Comparison of ENCODE assay signal across 25 cellular contexts in the genomic region with DNA sequence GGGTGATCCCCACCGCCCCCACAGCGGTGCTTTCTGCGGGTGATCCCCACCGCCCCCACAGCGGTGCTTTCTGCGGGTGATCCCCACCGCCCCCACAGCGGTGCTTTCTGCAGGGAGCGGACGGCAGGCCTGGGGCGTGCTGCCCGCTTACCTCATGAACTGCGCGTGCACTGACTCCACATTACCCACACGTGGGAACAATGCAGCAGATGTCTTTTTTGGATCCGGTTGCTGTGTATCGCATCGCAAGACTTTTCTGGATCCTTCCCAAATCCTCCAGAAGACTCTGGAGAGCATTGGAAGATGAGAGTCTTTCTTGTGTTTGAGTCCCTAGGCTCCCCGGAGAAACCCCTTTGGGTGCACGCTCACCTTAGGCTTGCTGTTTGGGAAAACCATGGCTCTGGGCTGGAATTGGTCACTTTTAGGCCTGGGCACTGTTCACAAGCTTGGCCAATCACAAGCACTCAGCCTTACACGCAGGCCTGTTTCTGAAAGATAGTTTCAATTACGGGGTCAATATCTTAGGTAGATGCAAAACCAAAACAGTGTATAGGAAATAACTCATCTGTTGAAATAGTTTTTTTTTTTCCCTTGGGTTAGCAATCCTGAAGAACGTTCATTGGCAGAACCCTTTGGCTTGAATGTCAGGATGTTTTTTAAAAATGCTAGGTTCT.
A peak's percentile ranks its signal among the peaks of the same experiment; 100 is the strongest.
DNase-seq lines count a peak whose midpoint lies in the region; ATAC-seq lines count a peak whose summit lies in the region.
"Had no signal": no experiment of that assay in that cellular context is flagged by ENCODE, and none has a peak within 500 bp of the region (broad histone marks: within the 10 kb centered on the region; RNA-seq: fewer than 3 reads in every experiment).

No MANE protein-coding gene starts in this region.

- H3K4me1 Mint-ChIP-seq in activated naive CD4-positive, alpha-beta T cell treated with anti-CD3 and anti-CD28 coated beads, Interleukin-2, amount 10 ng/mL, durations not matched to agents 7 days and 5 days: peaks cover 46% of the 10 kb centered on the region
- H3K4me1 Mint-ChIP-seq in activated T-helper 1 cell treated with anti-CD3 and anti-CD28 coated beads, Interleukin-12 subunit alpha, Interleukin-12 subunit beta, Interleukin-2, Interleukin-4 antibody, amounts not matched to agents 30 ng/mL and 10 ng/mL and 1 ng/mL, durations not matched to agents 14 hours and 24 hours and 36 hours (ENCODE audit: low read depth): peaks cover 48% of the 10 kb centered on the region
- H3K4me1 Mint-ChIP-seq in naive thymus-derived CD8-positive, alpha-beta T cell: peaks cover 25 to 61% (median 51%) of the 10 kb centered on the region in 4 donors

- POLR2A ChIA-PET in naive thymus-derived CD8-positive, alpha-beta T cell (lab: Charles Lee): interaction anchor here (0.8 kb wide), 1 partner anchor 14 kb away, joined by 3 read pairs; no protein-coding TSS in a partner anchor

- intact Hi-C loops in activated T-helper 1 cell treated with anti-CD3 and anti-CD28 coated beads, Interleukin-12 subunit alpha, Interleukin-12 subunit beta, Interleukin-2, Interleukin-4 antibody, amounts not matched to agents 30 ng/mL and 10 ng/mL and 1 ng/mL, durations not matched to agents 14 hours and 24 hours and 36 hours (cut with micrococcal nuclease): loop anchor here (2.0 kb wide), 1 partner anchor 14 kb away; no protein-coding TSS in a partner anchor

- no peaks in the 10 kb centered on the region for H3K27me3 Mint-ChIP-seq in activated naive CD4-positive, alpha-beta T cell treated with anti-CD3 and anti-CD28 coated beads, Interleukin-2, amount 10 ng/mL, durations not matched to agents 7 days and 5 days
- no peaks in the 10 kb centered on the region for H3K27me3 Mint-ChIP-seq in activated T-helper 1 cell treated with anti-CD3 and anti-CD28 coated beads, Interleukin-12 subunit alpha, Interleukin-12 subunit beta, Interleukin-2, Interleukin-4 antibody, amounts not matched to agents 30 ng/mL and 10 ng/mL and 1 ng/mL, durations not matched to agents 14 hours and 24 hours and 36 hours (ENCODE audit: insufficient read depth)
- no peaks in the 10 kb centered on the region for H3K27me3 Mint-ChIP-seq in naive thymus-derived CD8-positive, alpha-beta T cell
- H3K27me3 Mint-ChIP-seq: B cell; CD4-positive, alpha-beta memory T cell had no signal

- peak overlapping the region; percentile 16 for H3K27ac ChIP-seq in substantia nigra (ENCODE audit: low read depth, low read length, poor library complexity, severe bottlenecking)
- H3K27ac ChIP-seq: cardiac muscle cell, ovary, tibial nerve had no signal

- H3K4me3 Mint-ChIP-seq in activated naive CD4-positive, alpha-beta T cell treated with anti-CD3 and anti-CD28 coated beads, Interleukin-2, amount 10 ng/mL, durations not matched to agents 7 days and 5 days: no peak overlapping the region
- H3K4me3 Mint-ChIP-seq in activated T-helper 1 cell treated with anti-CD3 and anti-CD28 coated beads, Interleukin-12 subunit alpha, Interleukin-12 subunit beta, Interleukin-2, Interleukin-4 antibody, amounts not matched to agents 30 ng/mL and 10 ng/mL and 1 ng/mL, durations not matched to agents 14 hours and 24 hours and 36 hours: no peak overlapping the region
- H3K4me3 Mint-ChIP-seq in naive thymus-derived CD8-positive, alpha-beta T cell: peak overlapping the region in 1 of 10 donors; percentile 45
- H3K4me3 Mint-ChIP-seq: B cell had no signal

- ATAC-seq in naive thymus-derived CD8-positive, alpha-beta T cell: no peak
- ATAC-seq: left cardiac atrium, mucosa of descending colon had no signal

- no peak overlapping the region for H3K27ac Mint-ChIP-seq in activated naive CD4-positive, alpha-beta T cell treated with anti-CD3 and anti-CD28 coated beads, Interleukin-2, amount 10 ng/mL, durations not matched to agents 7 days and 5 days
- peak overlapping the region; percentile 18 for H3K27ac Mint-ChIP-seq in activated T-helper 1 cell treated with anti-CD3 and anti-CD28 coated beads, Interleukin-12 subunit alpha, Interleukin-12 subunit beta, Interleukin-2, Interleukin-4 antibody, amounts not matched to agents 30 ng/mL and 10 ng/mL and 1 ng/mL, durations not matched to agents 14 hours and 24 hours and 36 hours
- H3K27ac Mint-ChIP-seq in naive thymus-derived CD8-positive, alpha-beta T cell: peak overlapping the region in 7 of 10 donors; percentile 49 to 82 (median 60)
- H3K27ac Mint-ChIP-seq: B cell had no signal

- CTCF ChIA-PET in activated naive CD4-positive, alpha-beta T cell treated with anti-CD3 and anti-CD28 coated beads, Interleukin-2, amount 10 ng/mL, durations not matched to agents 7 days and 5 days (lab: Charles Lee): no interaction called here

- peaks cover 2% of the 10 kb centered on the region for H3K9me3 Mint-ChIP-seq in activated naive CD4-positive, alpha-beta T cell treated with anti-CD3 and anti-CD28 coated beads, Interleukin-2, amount 10 ng/mL, durations not matched to agents 7 days and 5 days
- H3K9me3 Mint-ChIP-seq in activated T-helper 1 cell treated with anti-CD3 and anti-CD28 coated beads, Interleukin-12 subunit alpha, Interleukin-12 subunit beta, Interleukin-2, Interleukin-4 antibody, amounts not matched to agents 30 ng/mL and 10 ng/mL and 1 ng/mL, durations not matched to agents 14 hours and 24 hours and 36 hours: no peaks in the 10 kb centered on the region
- no peaks in the 10 kb centered on the region for H3K9me3 Mint-ChIP-seq in naive thymus-derived CD8-positive, alpha-beta T cell
- H3K9me3 Mint-ChIP-seq: CD4-positive, alpha-beta memory T cell had no signal

- peaks cover 27% of the 10 kb centered on the region for H3K36me3 Mint-ChIP-seq in activated naive CD4-positive, alpha-beta T cell treated with anti-CD3 and anti-CD28 coated beads, Interleukin-2, amount 10 ng/mL, durations not matched to agents 7 days and 5 days
- peaks cover 28% of the 10 kb centered on the region for H3K36me3 Mint-ChIP-seq in activated T-helper 1 cell treated with anti-CD3 and anti-CD28 coated beads, Interleukin-12 subunit alpha, Interleukin-12 subunit beta, Interleukin-2, Interleukin-4 antibody, amounts not matched to agents 30 ng/mL and 10 ng/mL and 1 ng/mL, durations not matched to agents 14 hours and 24 hours and 36 hours (ENCODE audit: low read depth)
- H3K36me3 Mint-ChIP-seq in naive thymus-derived CD8-positive, alpha-beta T cell: peaks cover 0 to 8% (median 0%) of the 10 kb centered on the region in 3 donors

- peak; percentile 36 for DNase-seq in activated naive CD4-positive, alpha-beta T cell treated with Interleukin-2 at 50 U/mL for 16 hours
- no peak for DNase-seq in activated naive CD4-positive, alpha-beta T cell treated with anti-CD3 and anti-CD28 coated beads, Interleukin-2, amount 10 ng/mL, durations not matched to agents 7 days and 5 days
- DNase-seq in activated T-helper 1 cell treated with anti-CD3 and anti-CD28 coated beads, Interleukin-12 subunit alpha, Interleukin-12 subunit beta, Interleukin-2, Interleukin-4 antibody, amounts not matched to agents 30 ng/mL and 10 ng/mL and 1 ng/mL, durations not matched to agents 14 hours and 24 hours and 36 hours (ENCODE audit: low spot score): no peak
- peak in 1 of 10 donors; percentile 36 for DNase-seq in naive thymus-derived CD8-positive, alpha-beta T cell
- no peak for DNase-seq in substantia nigra (lab: John Stamatoyannopoulos, UW)
- no peak for DNase-seq in NOMO-1 treated with dmso at 0.1 percent for 144 hours (lab: John Stamatoyannopoulos, UW; ENCODE audit: unreplicated experiment)
- no peak for DNase-seq in ureter (ENCODE audit: low spot score)
- DNase-seq in activated CD4-positive, alpha-beta T cell treated with anti-CD3 and anti-CD28 coated beads for 4 hours: no peak
- DNase-seq: ACHN; activated effector memory CD4-positive, alpha-beta T cell treated with Interleukin-2 at 50 U/mL for 16 hours; CD4-positive, alpha-beta memory T cell; effector CD8-positive, alpha-beta T cell; hypothalamus; KBM-7; left cardiac atrium; mucosa of descending colon; NCI-H2029 treated with DMSO at 0.1 percent for 48 hours; NCI-H526; ovary; retina; SHP77; T-helper 9 cell had no signal
